In the genomic region with DNA sequence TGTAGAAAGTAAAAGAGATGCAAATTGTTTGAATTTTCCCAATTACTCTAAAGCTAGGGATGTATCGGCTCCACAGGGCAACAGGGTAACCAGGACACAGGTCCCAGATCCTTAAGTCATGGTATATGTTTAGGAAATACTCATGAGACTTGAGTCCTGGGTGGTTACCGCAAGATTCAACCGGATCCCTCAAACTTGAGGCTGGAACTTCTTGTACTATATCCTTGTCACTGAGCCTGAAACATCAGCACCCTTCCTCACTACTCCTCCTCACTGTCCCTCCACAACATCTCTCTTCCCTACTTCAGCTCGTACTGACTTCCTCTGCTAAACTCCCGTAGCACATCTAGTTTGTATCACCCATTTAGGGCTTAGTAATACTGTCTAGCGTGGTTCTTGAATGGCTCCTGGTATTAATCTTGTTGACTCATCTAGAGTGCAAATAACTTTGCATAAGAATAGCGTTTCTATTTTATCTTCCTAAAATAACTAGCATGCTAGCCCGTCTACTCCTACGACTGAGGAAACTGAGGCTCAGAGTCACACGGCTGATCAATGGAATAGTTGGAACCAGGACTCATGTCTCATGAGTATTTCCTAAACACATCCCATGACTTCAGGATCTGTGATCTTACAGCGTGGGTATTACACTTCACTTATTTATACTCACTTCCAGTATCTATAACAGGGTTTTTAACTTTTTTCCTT, we compare ENCODE assay signal across 1 cellular context.
TF ChIP-seq lines count a peak whose summit lies in the region.

No MANE protein-coding gene starts in this region.

TF ChIP-seq in IMR-90, 13 proteins besides CTCF, POLR2A, EP300 and RAD21:
- TF ChIP-seq SMC3 (IDR thresholded peaks at IDR 0.05; ENCODE audit: low read depth, low read length): no peak
- TF ChIP-seq MAZ (IDR thresholded peaks at IDR 0.05; ENCODE audit: borderline replicate concordance, low read depth, low read length): no peak
- no peak for TF ChIP-seq MAFK (IDR thresholded peaks at IDR 0.05; ENCODE audit: low read depth, low read length)
- TF ChIP-seq, protein P1, sequence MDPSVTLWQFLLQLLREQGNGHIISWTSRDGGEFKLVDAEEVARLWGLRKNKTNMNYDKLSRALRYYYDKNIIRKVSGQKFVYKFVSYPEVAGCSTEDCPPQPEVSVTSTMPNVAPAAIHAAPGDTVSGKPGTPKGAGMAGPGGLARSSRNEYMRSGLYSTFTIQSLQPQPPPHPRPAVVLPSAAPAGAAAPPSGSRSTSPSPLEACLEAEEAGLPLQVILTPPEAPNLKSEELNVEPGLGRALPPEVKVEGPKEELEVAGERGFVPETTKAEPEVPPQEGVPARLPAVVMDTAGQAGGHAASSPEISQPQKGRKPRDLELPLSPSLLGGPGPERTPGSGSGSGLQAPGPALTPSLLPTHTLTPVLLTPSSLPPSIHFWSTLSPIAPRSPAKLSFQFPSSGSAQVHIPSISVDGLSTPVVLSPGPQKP (IDR thresholded peaks at IDR 0.05; ENCODE audit: borderline replicate concordance, low read depth, low read length): no peak
- TF ChIP-seq CEBPB (IDR thresholded peaks at IDR 0.05; ENCODE audit: low read depth, low read length): no peak
- TF ChIP-seq FOS (IDR thresholded peaks at IDR 0.05; ENCODE audit: low read depth, low read length): no peak
- TF ChIP-seq NFE2L2 (IDR thresholded peaks at IDR 0.05; ENCODE audit: low read depth, low read length): no peak
- no peak for TF ChIP-seq BHLHE40 (IDR thresholded peaks at IDR 0.05; ENCODE audit: low read depth, low read length)
- no peak for TF ChIP-seq CHD1 (IDR thresholded peaks at IDR 0.05; ENCODE audit: low read depth, low read length)
- no peak for TF ChIP-seq RFX5 (IDR thresholded peaks at IDR 0.05; ENCODE audit: low read depth, low read length)
- no peak for TF ChIP-seq RCOR1 (IDR thresholded peaks at IDR 0.05; ENCODE audit: insufficient replicate concordance, low read length)
- no peak for TF ChIP-seq MXI1 (IDR thresholded peaks at IDR 0.05; ENCODE audit: borderline replicate concordance, low read depth, low read length)
- TF ChIP-seq, protein P2, sequence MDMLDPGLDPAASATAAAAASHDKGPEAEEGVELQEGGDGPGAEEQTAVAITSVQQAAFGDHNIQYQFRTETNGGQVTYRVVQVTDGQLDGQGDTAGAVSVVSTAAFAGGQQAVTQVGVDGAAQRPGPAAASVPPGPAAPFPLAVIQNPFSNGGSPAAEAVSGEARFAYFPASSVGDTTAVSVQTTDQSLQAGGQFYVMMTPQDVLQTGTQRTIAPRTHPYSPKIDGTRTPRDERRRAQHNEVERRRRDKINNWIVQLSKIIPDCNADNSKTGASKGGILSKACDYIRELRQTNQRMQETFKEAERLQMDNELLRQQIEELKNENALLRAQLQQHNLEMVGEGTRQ (IDR thresholded peaks at IDR 0.05; ENCODE audit: low read depth, low read length): no peak
